26 cellular contexts compared by ENCODE assay signal in the genomic region with DNA sequence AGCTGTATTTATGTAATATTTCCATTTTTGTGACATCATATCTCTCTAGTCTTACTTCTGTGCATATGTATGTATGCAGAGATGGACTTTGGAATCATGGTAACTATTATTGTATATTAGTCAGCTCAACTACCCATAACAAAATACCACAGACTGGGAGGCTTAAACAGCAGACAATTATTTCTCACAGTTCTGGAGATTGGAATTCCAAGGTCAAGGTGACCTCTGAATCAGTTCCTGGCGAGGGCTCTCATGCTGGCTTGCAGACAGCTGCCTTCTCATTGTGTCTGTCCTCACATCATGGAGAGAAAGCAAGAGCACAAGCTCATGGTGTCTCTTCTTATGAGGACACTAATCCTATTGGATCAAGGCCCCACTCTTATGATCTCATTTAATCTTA.
DNase-seq lines count a peak whose midpoint lies in the region; ATAC-seq and TF ChIP-seq lines count a peak whose summit lies in the region.
"Had no signal": no experiment of that assay in that cellular context is flagged by ENCODE, and none has a peak within 500 bp of the region (broad histone marks: within the 10 kb centered on the region; RNA-seq: fewer than 3 reads in every experiment).

No MANE protein-coding gene starts in this region.

- ATAC-seq in GM21447 (IDR thresholded peaks at IDR 0.05; ENCODE audit: unreplicated experiment) (no peak), GM18505 (IDR thresholded peaks at IDR 0.05; ENCODE audit: unreplicated experiment) (no peak)
- ATAC-seq: A549; activated CD8-positive, alpha-beta T cell treated with anti-CD3 and anti-CD28 coated beads for 36 hours; left ventricle myocardium superior; naive thymus-derived CD4-positive, alpha-beta T cell; Panc1; right lobe of liver had no signal

- H3K36me3 ChIP-seq in GM23248 (ENCODE audit: low read depth) (no peaks in the 10 kb centered on the region), esophagus squamous epithelium (no peaks in the 10 kb centered on the region)
- H3K36me3 ChIP-seq: BLaER1, neutrophil, right lobe of liver, stomach, vagina had no signal

- H4K20me1 ChIP-seq in GM23248 (ENCODE audit: insufficient read depth): no peaks in the 10 kb centered on the region
- H4K20me1 ChIP-seq: BLaER1 had no signal

- TF ChIP-seq CTCF in astrocyte of the cerebellum (IDR thresholded peaks at IDR 0.05; ENCODE audit: low read depth, low read length, missing control alignments): no peak
- no peak for TF ChIP-seq CTCF in esophagus squamous epithelium (IDR thresholded peaks at IDR 0.05)

- H3K9ac ChIP-seq in GM23248: no peak overlapping the region
- H3K9ac ChIP-seq: BLaER1 had no signal

- WGBS in GM23248 (ENCODE audit: low coverage in 1 of 2, low lambda C conversion rate in 2 of 2, missing lambda C conversion rate in 2 of 2), 2 experiments: 0 to 6% methylated on average over 1 of the region's 1 CpG
- WGBS in esophagus squamous epithelium, 2 donors: 30 to 43% methylated on average over 1 of the region's 1 CpG

- TF ChIP-seq POLR2A in esophagus squamous epithelium (IDR thresholded peaks at IDR 0.05) (no peak), GM18505 (IDR thresholded peaks at IDR 0.05; ENCODE audit: borderline replicate concordance, extremely low read depth, insufficient read depth, insufficient read length) (no peak)

- intact Hi-C loops in esophagus squamous epithelium (cut with DNase I): no loop called here

- H3K27ac ChIP-seq in GM23248: no peak overlapping the region
- H3K27ac ChIP-seq in esophagus squamous epithelium: no peak overlapping the region
- H3K27ac ChIP-seq: A549, BLaER1, neutrophil, right lobe of liver, stomach, vagina had no signal

- in situ Hi-C loops in GM23248 (cut with MboI) (no loop called here), astrocyte of the cerebellum (cut with HindIII; ENCODE audit: low sequenced_read_pairs) (no loop called here)

- H3K4me1 ChIP-seq in GM23248 (ENCODE audit: insufficient read depth) (peaks cover 25% of the 10 kb centered on the region), esophagus squamous epithelium (peaks cover 0 to 9% (median 2%) of the 10 kb centered on the region in 3 donors)
- H3K4me1 ChIP-seq: BLaER1, right lobe of liver, stomach, vagina had no signal

- H3K27me3 ChIP-seq in GM23248 (replicated peaks; ENCODE audit: insufficient read depth): peaks cover 14% of the 10 kb centered on the region; the same call in 1 of the 2 replicates
- peaks cover 0 to 30% (median 0%) of the 10 kb centered on the region in 4 donors for H3K27me3 ChIP-seq in esophagus squamous epithelium
- H3K27me3 ChIP-seq: BLaER1, right lobe of liver, vagina had no signal

- peaks cover 6% of the 10 kb centered on the region for H3F3A ChIP-seq in GM23248 (ENCODE audit: insufficient read depth)

- H3K4me3 ChIP-seq in GM23248 (no peak overlapping the region), astrocyte of the cerebellum (ENCODE audit: low read depth, low read length) (no peak overlapping the region), esophagus squamous epithelium (no peak overlapping the region)
- H3K4me3 ChIP-seq: A549, BLaER1, right lobe of liver, stomach, vagina had no signal

- no peaks in the 10 kb centered on the region; the same call in 1 of the 2 replicates for H3K9me2 ChIP-seq in GM23248 (ENCODE audit: insufficient read depth)

- DNase-seq in AG08395 (ENCODE audit: low spot score) (peak; percentile 41), GM23248 (peak; percentile 63), astrocyte of the cerebellum (ENCODE audit: low read depth) (peak; percentile 40), iris pigment epithelial cell (ENCODE audit: low read depth) (peak; percentile 57), esophagus squamous epithelium (lab: John Stamatoyannopoulos, UW) (no peak)
- DNase-seq in NK-92 treated with Interleukin-12 subunit alpha and Interleukin-12 subunit beta, amount 100 ng/mL, for 24 hours (lab: John Stamatoyannopoulos, UW): no peak
- DNase-seq: activated CD8-positive, alpha-beta memory T cell treated with anti-CD3 and anti-CD28 coated beads, Interleukin-2, amount 50 U/mL, for 48 hours; activated CD8-positive, alpha-beta T cell treated with anti-CD3 and anti-CD28 coated beads for 36 hours; activated naive CD4-positive, alpha-beta T cell treated with anti-CD3 and anti-CD28 coated beads, Interleukin-2, amount 50 U/mL, for 16 hours; left ventricle myocardium superior; naive thymus-derived CD4-positive, alpha-beta T cell; NCI-H1417; NCI-H2029 treated with DMSO at 0.1 percent for 48 hours; NCI-H2227 treated with DMSO at 0.1 percent for 48 hours; NCI-H526; right lobe of liver; stimulated activated CD4-positive, alpha-beta T cell treated with anti-CD3 and anti-CD28 coated beads, Interleukin-12 subunit alpha, Interleukin-12 subunit beta, amount 100 ng/mL, for 4 hours; stimulated activated CD4-positive, alpha-beta T cell treated with anti-CD3 and anti-CD28 coated beads, Interleukin-2, amount 100 ng/mL, for 48 hours; stomach had no signal

- no peak overlapping the region for H3K4me2 ChIP-seq in GM23248 (ENCODE audit: unreplicated experiment)
- H3K4me2 ChIP-seq: A549, BLaER1 had no signal

- H2AFZ ChIP-seq in GM23248: no peak overlapping the region

- H3K9me3 ChIP-seq in GM23248 (ENCODE audit: low read depth) (no peaks in the 10 kb centered on the region), esophagus squamous epithelium (no peaks in the 10 kb centered on the region)
- H3K9me3 ChIP-seq: A549, BLaER1, neutrophil, right lobe of liver, stomach, vagina had no signal

- H3K79me2 ChIP-seq in GM23248 (ENCODE audit: insufficient read depth): no peaks in the 10 kb centered on the region

Comparison
In these comparisons a context has a peak if more than half of its experiments do, and no peak if none do; other contexts are left out.
1. DNase-seq: peak in AG08395 (single experiment), GM23248 (single experiment), astrocyte of the cerebellum (single experiment) and iris pigment epithelial cell (single experiment); none in esophagus squamous epithelium (single experiment) and NK-92 treated with Interleukin-12 subunit alpha and Interleukin-12 subunit beta, amount 100 ng/mL, for 24 hours (single experiment).